ENCODE assay signal across 12 cellular contexts in genomic region chr18:49565656-49566055, GRCh38. TPM values are rescaled to one million over a fixed set of nuclear protein-coding genes. Genes with fewer than 3 reads are reported as not detected.
DNase-seq lines count a peak whose midpoint lies in the region; ATAC-seq and TF ChIP-seq lines count a peak whose summit lies in the region.
"Had no signal": no experiment of that assay in that cellular context is flagged by ENCODE, and none has a peak within 500 bp of the region (broad histone marks: within the 10 kb centered on the region; RNA-seq: fewer than 3 reads in every experiment).

No MANE protein-coding gene starts in this region.

- no peak for ATAC-seq in HG02981 (IDR thresholded peaks at IDR 0.05; ENCODE audit: unreplicated experiment)
- no peak for ATAC-seq in CD4-positive, alpha-beta T cell (ENCODE audit: poor library complexity)
- ATAC-seq: HCT116, upper lobe of right lung had no signal

- H3K36me3 Mint-ChIP-seq in CD4-positive, alpha-beta T cell (ENCODE audit: low read depth), result no peaks in the 10 kb centered on the region

- intact Hi-C loops in prostate gland (cut with DNase I), result no loop called here
- intact Hi-C loops in lower leg skin (cut with DNase I; ENCODE audit: low total_unique reads), result no loop called here
- intact Hi-C loops in CD4-positive, alpha-beta T cell (cut with DNase I, micrococcal nuclease), result loop anchor here in 1 of 2 experiments (10.0 kb wide), 1 partner anchor 199 kb away; no protein-coding TSS in a partner anchor
- intact Hi-C loops in vagina (cut with DNase I), result no loop called here

- no peaks in the 10 kb centered on the region for H3K27me3 ChIP-seq in prostate gland (replicated peaks; ENCODE audit: insufficient read depth)
- peaks cover 60% of the 10 kb centered on the region for H3K27me3 ChIP-seq in CD4-positive, alpha-beta T cell (ENCODE audit: control insufficient read depth, insufficient read depth, low read length)
- H3K27me3 ChIP-seq in vagina, result no peaks in the 10 kb centered on the region

- no peak overlapping the region for H3K27ac ChIP-seq in prostate gland
- no peak overlapping the region for H3K27ac ChIP-seq in CD4-positive, alpha-beta T cell (ENCODE audit: low read depth, low read length)
- no peak overlapping the region for H3K27ac ChIP-seq in vagina
- H3K27ac ChIP-seq: epithelial cell of prostate, upper lobe of right lung had no signal

- no peaks in the 10 kb centered on the region for H3K9me3 Mint-ChIP-seq in CD4-positive, alpha-beta T cell

- TF ChIP-seq POLR2A in prostate gland (IDR thresholded peaks at IDR 0.05), result no peak
- TF ChIP-seq POLR2A in lower leg skin (IDR thresholded peaks at IDR 0.05), result no peak
- no peak for TF ChIP-seq POLR2A in vagina (IDR thresholded peaks at IDR 0.05)

- peaks cover 15% of the 10 kb centered on the region for H3K4me1 ChIP-seq in prostate gland (replicated peaks)
- peaks cover 15% of the 10 kb centered on the region for H3K4me1 ChIP-seq in vagina

- H3K4me3 ChIP-seq in prostate gland (no peak overlapping the region), lower leg skin (ENCODE audit: low read depth, poor library complexity, severe bottlenecking) (no peak overlapping the region), vagina (no peak overlapping the region)
- H3K4me3 ChIP-seq: upper lobe of right lung had no signal

- no peak overlapping the region for H3K4me3 Mint-ChIP-seq in CD4-positive, alpha-beta T cell

- POLR2A ChIA-PET in CD4-positive, alpha-beta T cell (lab: Charles Lee), result no interaction called here

- H3K36me3 ChIP-seq in prostate gland (no peaks in the 10 kb centered on the region), vagina (no peaks in the 10 kb centered on the region)
- H3K36me3 ChIP-seq: upper lobe of right lung had no signal

- peaks cover 77% of the 10 kb centered on the region for H3K27me3 Mint-ChIP-seq in CD4-positive, alpha-beta T cell

- DNase-seq in LHCN-M2 (ENCODE audit: low read depth) (peak; percentile 27), RPMI7951 (ENCODE audit: low read depth) (peak; percentile 63), globus pallidus (ENCODE audit: low spot score) (peak; percentile 73), prostate gland (ENCODE audit: low spot score) (peak; percentile 51), lower leg skin (ENCODE audit: low spot score in 2 of 2) (no peak), vagina (ENCODE audit: extremely low spot score in 2 of 2) (no peak)
- no peak for DNase-seq in CD4-positive, alpha-beta T cell
- DNase-seq: NCI-H345, upper lobe of right lung had no signal

- H3K9me3 ChIP-seq in prostate gland (no peaks in the 10 kb centered on the region), vagina (no peaks in the 10 kb centered on the region)
- H3K9me3 ChIP-seq in CD4-positive, alpha-beta T cell (ENCODE audit: control insufficient read depth, low read length), result no peaks in the 10 kb centered on the region
- H3K9me3 ChIP-seq: upper lobe of right lung had no signal

- TF ChIP-seq CTCF in prostate gland (IDR thresholded peaks at IDR 0.05) (no peak), lower leg skin (IDR thresholded peaks at IDR 0.05) (no peak), vagina (IDR thresholded peaks at IDR 0.05) (no peak)
- TF ChIP-seq CTCF in CD4-positive, alpha-beta T cell (IDR thresholded peaks at IDR 0.05), result no peak

- peaks cover 25% of the 10 kb centered on the region for H3K4me1 Mint-ChIP-seq in CD4-positive, alpha-beta T cell (ENCODE audit: low read depth)

- 32% methylated on average over 4 of the region's 4 CpGs for WGBS in prostate gland
- WGBS in lower leg skin, 2 donors, result 35 to 38% methylated on average over 4 of the region's 4 CpGs

- CTCF ChIA-PET in CD4-positive, alpha-beta T cell (lab: Charles Lee), result no interaction called here

- H3K27ac Mint-ChIP-seq in CD4-positive, alpha-beta T cell, result no peak overlapping the region

RNA-seq across cellular contexts. Expression of gene LIPG, which starts 3.8 kb away (rescaled TPM):
- 0.11 and 0.19 TPM in 2 replicates for total RNA-seq in LHCN-M2 (2014; rRNA removed)
- 0.09 TPM for polyA plus RNA-seq in LHCN-M2 (2012)
- total RNA-seq in RPMI7951 (2014; rRNA removed; shearing (Covaris generic)), result 0.60 and 2.2 TPM in 2 replicates
- total RNA-seq in prostate gland, result 10 to 100 TPM in 1 of 2 donors, under 1 TPM in 1; 0.36 to 28.5 TPM
- 1 to 10 TPM in 3 of 4 donors, under 1 TPM in 1; 0.23 to 3.6 (median 2.0) TPM for total RNA-seq in lower leg skin
- not detected for total RNA-seq in CD4-positive, alpha-beta T cell
- total RNA-seq in vagina, result 1.7 TPM

Comparison
In these comparisons a context has a peak if more than half of its experiments do, and no peak if none do; other contexts are left out.
1. DNase-seq: peak in LHCN-M2 (single experiment), RPMI7951 (single experiment), globus pallidus (single experiment) and prostate gland (single experiment); none in lower leg skin (0 of 2), CD4-positive, alpha-beta T cell (0 of 10) and vagina (0 of 2).